1 cellular context compared by ENCODE assay signal in the genomic region with DNA sequence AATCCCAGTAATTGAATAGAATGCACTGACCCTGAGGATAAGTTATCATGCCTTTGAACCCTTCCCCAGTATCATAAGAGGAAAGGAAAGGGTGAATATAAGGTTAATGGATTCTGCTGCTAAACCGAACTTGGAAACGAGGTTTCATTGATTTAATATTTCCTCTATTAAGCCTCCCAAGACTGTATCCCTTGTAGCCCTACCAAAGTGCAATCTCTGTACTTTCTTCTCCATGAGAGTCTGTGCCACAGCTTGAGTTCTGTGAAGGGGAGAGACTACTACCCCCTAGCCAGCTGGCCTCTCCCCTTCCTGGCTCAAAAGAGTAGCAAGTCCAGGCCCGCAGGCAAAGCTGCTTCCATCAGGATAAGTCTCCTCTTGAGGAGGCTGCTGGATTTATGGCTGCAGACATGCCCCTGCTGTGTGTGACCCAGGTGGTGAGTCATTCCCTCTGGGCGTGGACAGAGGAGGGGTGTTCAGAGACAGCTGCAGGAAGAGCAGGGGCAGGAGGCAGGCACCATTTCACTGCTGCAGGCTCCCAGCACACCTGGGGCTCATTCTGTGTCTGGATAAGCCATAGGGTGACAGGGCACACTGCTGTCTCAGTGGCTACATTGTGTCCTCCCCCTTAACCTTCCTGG.
TF ChIP-seq lines count a peak whose summit lies in the region.

No MANE protein-coding gene starts in this region.

TF ChIP-seq in SK-N-SH, 30 proteins besides CTCF, POLR2A, EP300 and RAD21 (continued from another document):
- TF ChIP-seq MXI1 (IDR thresholded peaks at IDR 0.05; ENCODE audit: low read depth, low read length): peak; percentile 33; the same call in 1 of the 2 replicates
- TF ChIP-seq FOXJ3 (CRISPR knock-in tag; IDR thresholded peaks at IDR 0.05): no peak; the same call in 1 of the 2 replicates
- peak; percentile 52; the same call in 1 of the 2 replicates for TF ChIP-seq POLR2AphosphoS5 (IDR thresholded peaks at IDR 0.05; ENCODE audit: low read depth, low read length)
- no peak for TF ChIP-seq USF2 (IDR thresholded peaks at IDR 0.05; ENCODE audit: borderline replicate concordance, low read depth, low read length)
- TF ChIP-seq, protein P1, sequence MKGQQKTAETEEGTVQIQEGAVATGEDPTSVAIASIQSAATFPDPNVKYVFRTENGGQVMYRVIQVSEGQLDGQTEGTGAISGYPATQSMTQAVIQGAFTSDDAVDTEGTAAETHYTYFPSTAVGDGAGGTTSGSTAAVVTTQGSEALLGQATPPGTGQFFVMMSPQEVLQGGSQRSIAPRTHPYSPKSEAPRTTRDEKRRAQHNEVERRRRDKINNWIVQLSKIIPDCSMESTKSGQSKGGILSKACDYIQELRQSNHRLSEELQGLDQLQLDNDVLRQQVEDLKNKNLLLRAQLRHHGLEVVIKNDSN (IDR thresholded peaks at IDR 0.05; ENCODE audit: borderline replicate concordance, low read depth): no peak
- TF ChIP-seq FOSL2 (IDR thresholded peaks at IDR 0.05; ENCODE audit: borderline replicate concordance, low read depth): peak; percentile 90; the same call in 1 of the 2 replicates
- TF ChIP-seq MAX (IDR thresholded peaks at IDR 0.05; ENCODE audit: low read depth): peak; percentile 69
- TF ChIP-seq JUND (IDR thresholded peaks at IDR 0.05): peak; percentile 83
- TF ChIP-seq EZH2phosphoT487 (IDR thresholded peaks at IDR 0.05; ENCODE audit: borderline replicate concordance, low read depth): no peak
- no peak for TF ChIP-seq IRF3 (IDR thresholded peaks at IDR 0.05; ENCODE audit: low read depth, low read length)
- peak; percentile 82 for TF ChIP-seq TCF12 (IDR thresholded peaks at IDR 0.05)
- no peak for TF ChIP-seq GABPA (IDR thresholded peaks at IDR 0.05; ENCODE audit: low read depth)
- no peak for TF ChIP-seq MEF2A (IDR thresholded peaks at IDR 0.05; ENCODE audit: borderline replicate concordance, low read depth)
- TF ChIP-seq, protein P2, sequence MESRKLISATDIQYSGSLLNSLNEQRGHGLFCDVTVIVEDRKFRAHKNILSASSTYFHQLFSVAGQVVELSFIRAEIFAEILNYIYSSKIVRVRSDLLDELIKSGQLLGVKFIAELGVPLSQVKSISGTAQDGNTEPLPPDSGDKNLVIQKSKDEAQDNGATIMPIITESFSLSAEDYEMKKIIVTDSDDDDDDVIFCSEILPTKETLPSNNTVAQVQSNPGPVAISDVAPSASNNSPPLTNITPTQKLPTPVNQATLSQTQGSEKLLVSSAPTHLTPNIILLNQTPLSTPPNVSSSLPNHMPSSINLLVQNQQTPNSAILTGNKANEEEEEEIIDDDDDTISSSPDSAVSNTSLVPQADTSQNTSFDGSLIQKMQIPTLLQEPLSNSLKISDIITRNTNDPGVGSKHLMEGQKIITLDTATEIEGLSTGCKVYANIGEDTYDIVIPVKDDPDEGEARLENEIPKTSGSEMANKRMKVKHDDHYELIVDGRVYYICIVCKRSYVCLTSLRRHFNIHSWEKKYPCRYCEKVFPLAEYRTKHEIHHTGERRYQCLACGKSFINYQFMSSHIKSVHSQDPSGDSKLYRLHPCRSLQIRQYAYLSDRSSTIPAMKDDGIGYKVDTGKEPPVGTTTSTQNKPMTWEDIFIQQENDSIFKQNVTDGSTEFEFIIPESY (IDR thresholded peaks at IDR 0.05; ENCODE audit: borderline replicate concordance, low read depth): no peak
- TF ChIP-seq TEAD4 (IDR thresholded peaks at IDR 0.05; ENCODE audit: borderline replicate concordance, insufficient read depth): no peak
- TF ChIP-seq SMC3 (IDR thresholded peaks at IDR 0.05; ENCODE audit: low read depth, low read length): peak; percentile 19; the same call in 1 of the 2 replicates
- TF ChIP-seq NRF1 (IDR thresholded peaks at IDR 0.05; ENCODE audit: low read depth, low read length): no peak
